Comparison of ENCODE assay signal across 36 cellular contexts in the genomic region with DNA sequence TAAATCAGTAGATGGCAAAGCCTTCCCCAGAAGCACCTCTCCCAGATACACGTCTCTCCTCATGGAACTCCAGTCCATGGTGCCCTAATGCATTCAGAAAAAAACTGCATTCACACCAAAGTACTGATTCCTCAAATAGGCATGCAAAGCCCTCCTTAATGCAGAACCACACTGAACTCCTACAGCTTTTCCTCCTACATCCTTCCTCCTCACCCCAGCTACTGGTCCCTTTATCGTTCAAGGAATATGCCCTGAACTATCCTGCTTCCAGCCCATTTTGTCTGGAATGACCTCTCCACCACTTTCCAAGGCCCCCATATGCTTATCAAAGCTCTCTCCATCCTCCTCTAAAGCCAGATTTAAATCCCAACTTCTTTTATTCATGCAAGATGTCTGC.
"Had no signal": no experiment of that assay in that cellular context is flagged by ENCODE, and none has a peak within 500 bp of the region (broad histone marks: within the 10 kb centered on the region; RNA-seq: fewer than 3 reads in every experiment).

No MANE protein-coding gene starts in this region.

- H3K9me3 ChIP-seq: adrenal gland, ascending aorta had no signal

- H3K27ac ChIP-seq: adrenal gland, ascending aorta, cardiac muscle cell had no signal

- H3K27ac Mint-ChIP-seq: activated CD4-positive, alpha-beta memory T cell treated with anti-CD3 and anti-CD28 coated beads, Interleukin-2, amount 10 ng/mL, durations not matched to agents 7 days and 5 days; activated CD4-positive, alpha-beta T cell treated with anti-CD3 and anti-CD28 coated beads for 36 hours; activated CD4-positive, alpha-beta T cell treated with anti-CD3 and anti-CD28 coated beads, Interleukin-2, amount 10 ng/mL, durations not matched to agents 7 days and 5 days; activated CD8-positive, alpha-beta memory T cell treated with anti-CD3 and anti-CD28 coated beads, Interleukin-2, amount 10 ng/mL, durations not matched to agents 7 days and 5 days; activated CD8-positive, alpha-beta T cell treated with anti-CD3 and anti-CD28 coated beads, Interleukin-2, amount 10 ng/mL, durations not matched to agents 7 days and 5 days; activated naive CD4-positive, alpha-beta T cell treated with anti-CD3 and anti-CD28 coated beads, Interleukin-2, amount 50 U/mL, for 72 hours; activated naive CD8-positive, alpha-beta T cell treated with anti-CD3 and anti-CD28 coated beads for 36 hours; activated T-cell treated with anti-CD3 and anti-CD28 coated beads, Interleukin-2, amount 50 U/mL, for 24 hours; activated T-helper 2 cell treated with anti-CD3 and anti-CD28 coated beads, Interferon-gamma antibody, Interleukin-2, Interleukin-4, amounts not matched to agents 10 μg/mL and 5 μg/mL and 100 μg/mL, durations not matched to agents 14 hours and 24 hours and 36 hours; brain; T-helper 1 cell treated with Interleukin-12 subunit alpha and Interleukin-12 subunit beta and Interleukin-4 antibody, amounts not matched to agents 30 μg/mL and 1 μg/mL, for 36 hours; T-helper 2 cell treated with Interferon-gamma antibody and Interleukin-4, amounts not matched to agents 5 μg/mL and 100 μg/mL, for 36 hours; WTC11 had no signal

- DNase-seq: activated CD4-positive, alpha-beta memory T cell treated with anti-CD3 and anti-CD28 coated beads, Interleukin-2, amount 10 ng/mL, durations not matched to agents 7 days and 5 days; activated CD4-positive, alpha-beta T cell treated with anti-CD3 and anti-CD28 coated beads for 1 hour; activated CD4-positive, alpha-beta T cell treated with anti-CD3 and anti-CD28 coated beads for 36 hours; activated CD4-positive, alpha-beta T cell treated with anti-CD3 and anti-CD28 coated beads for 48 hours; activated CD4-positive, alpha-beta T cell treated with anti-CD3 and anti-CD28 coated beads, Interleukin-2, amount 10 ng/mL, durations not matched to agents 7 days and 5 days; activated CD4-positive, alpha-beta T cell treated with anti-CD3 and anti-CD28 coated beads, Interleukin-2, amount 50 U/mL, for 48 hours; activated CD4-positive, CD25-positive, alpha-beta regulatory T cell; activated CD8-positive, alpha-beta memory T cell treated with anti-CD3 and anti-CD28 coated beads for 24 hours; activated CD8-positive, alpha-beta memory T cell treated with anti-CD3 and anti-CD28 coated beads, Interleukin-2, amount 10 ng/mL, durations not matched to agents 7 days and 5 days; activated CD8-positive, alpha-beta memory T cell treated with anti-CD3 and anti-CD28 coated beads, Interleukin-2, amount 50 U/mL, for 48 hours; activated CD8-positive, alpha-beta T cell treated with anti-CD3 and anti-CD28 coated beads, Interleukin-2, amount 10 ng/mL, durations not matched to agents 7 days and 5 days; activated effector memory CD4-positive, alpha-beta T cell treated with Interleukin-2 at 50 U/mL for 16 hours; activated gamma-delta T cell; activated naive CD4-positive, alpha-beta T cell treated with anti-CD3 and anti-CD28 coated beads, Interleukin-2, amount 50 U/mL, for 16 hours; activated naive CD4-positive, alpha-beta T cell treated with Interleukin-2 at 50 U/mL for 16 hours; activated naive CD8-positive, alpha-beta T cell treated with anti-CD3 and anti-CD28 coated beads for 36 hours; activated T-cell treated with anti-CD3 and anti-CD28 coated beads, Interleukin-2, amount 50 U/mL, for 24 hours; activated T-cell treated with anti-CD3 and anti-CD28 coated beads, Interleukin-2, amount 50 U/mL, for 48 hours; adrenal gland; amygdala; anterior cingulate cortex; caudate nucleus; T-helper 2 cell; T-helper 9 cell had no signal

- FAIRE-seq: bronchial epithelial cell, colon, TTC549 had no signal

- H3K36me3 Mint-ChIP-seq: activated CD8-positive, alpha-beta memory T cell treated with anti-CD3 and anti-CD28 coated beads, Interleukin-2, amount 10 ng/mL, durations not matched to agents 7 days and 5 days; activated naive CD4-positive, alpha-beta T cell treated with anti-CD3 and anti-CD28 coated beads, Interleukin-2, amount 50 U/mL, for 72 hours; activated naive CD8-positive, alpha-beta T cell treated with anti-CD3 and anti-CD28 coated beads for 36 hours; brain; WTC11 had no signal

- H3K4me1 Mint-ChIP-seq: activated CD4-positive, alpha-beta memory T cell treated with anti-CD3 and anti-CD28 coated beads, Interleukin-2, amount 10 ng/mL, durations not matched to agents 7 days and 5 days; activated CD4-positive, alpha-beta T cell treated with anti-CD3 and anti-CD28 coated beads for 36 hours; activated CD4-positive, alpha-beta T cell treated with anti-CD3 and anti-CD28 coated beads, Interleukin-2, amount 10 ng/mL, durations not matched to agents 7 days and 5 days; activated CD8-positive, alpha-beta memory T cell treated with anti-CD3 and anti-CD28 coated beads, Interleukin-2, amount 10 ng/mL, durations not matched to agents 7 days and 5 days; activated naive CD8-positive, alpha-beta T cell treated with anti-CD3 and anti-CD28 coated beads for 36 hours; central memory CD8-positive, alpha-beta T cell had no signal

- H3K4me1 ChIP-seq: adrenal gland, ascending aorta had no signal

- H3K4me3 ChIP-seq: adrenal gland, ascending aorta, cardiac muscle cell had no signal

- H3K27me3 ChIP-seq: ascending aorta had no signal

- H3K27me3 Mint-ChIP-seq: activated CD8-positive, alpha-beta memory T cell treated with anti-CD3 and anti-CD28 coated beads, Interleukin-2, amount 10 ng/mL, durations not matched to agents 7 days and 5 days had no signal

- H3K9me3 Mint-ChIP-seq: activated CD4-positive, alpha-beta memory T cell treated with anti-CD3 and anti-CD28 coated beads, Interleukin-2, amount 10 ng/mL, durations not matched to agents 7 days and 5 days; activated CD4-positive, alpha-beta T cell treated with anti-CD3 and anti-CD28 coated beads, Interleukin-2, amount 10 ng/mL, durations not matched to agents 7 days and 5 days; activated naive CD4-positive, alpha-beta T cell treated with anti-CD3 and anti-CD28 coated beads, Interleukin-2, amount 50 U/mL, for 72 hours; activated naive CD8-positive, alpha-beta T cell treated with anti-CD3 and anti-CD28 coated beads for 36 hours; activated T-cell treated with anti-CD3 and anti-CD28 coated beads, Interleukin-2, amount 50 U/mL, for 24 hours; activated T-helper 2 cell treated with anti-CD3 and anti-CD28 coated beads, Interferon-gamma antibody, Interleukin-2, Interleukin-4, amounts not matched to agents 10 μg/mL and 5 μg/mL and 100 μg/mL, durations not matched to agents 14 hours and 24 hours and 36 hours; brain; central memory CD8-positive, alpha-beta T cell; T-helper 1 cell treated with Interleukin-12 subunit alpha and Interleukin-12 subunit beta and Interleukin-4 antibody, amounts not matched to agents 30 μg/mL and 1 μg/mL, for 36 hours; T-helper 2 cell treated with Interferon-gamma antibody and Interleukin-4, amounts not matched to agents 5 μg/mL and 100 μg/mL, for 36 hours; WTC11 had no signal

- H3K4me3 Mint-ChIP-seq: activated CD4-positive, alpha-beta memory T cell treated with anti-CD3 and anti-CD28 coated beads, Interleukin-2, amount 10 ng/mL, durations not matched to agents 7 days and 5 days; activated CD4-positive, alpha-beta T cell treated with anti-CD3 and anti-CD28 coated beads for 36 hours; activated CD4-positive, alpha-beta T cell treated with anti-CD3 and anti-CD28 coated beads, Interleukin-2, amount 10 ng/mL, durations not matched to agents 7 days and 5 days; activated CD8-positive, alpha-beta memory T cell treated with anti-CD3 and anti-CD28 coated beads, Interleukin-2, amount 10 ng/mL, durations not matched to agents 7 days and 5 days; activated CD8-positive, alpha-beta T cell treated with anti-CD3 and anti-CD28 coated beads, Interleukin-2, amount 10 ng/mL, durations not matched to agents 7 days and 5 days; activated naive CD8-positive, alpha-beta T cell treated with anti-CD3 and anti-CD28 coated beads for 36 hours; activated T-cell treated with anti-CD3 and anti-CD28 coated beads, Interleukin-2, amount 50 U/mL, for 24 hours; brain; central memory CD8-positive, alpha-beta T cell; T-helper 1 cell treated with Interleukin-12 subunit alpha and Interleukin-12 subunit beta and Interleukin-4 antibody, amounts not matched to agents 30 μg/mL and 1 μg/mL, for 36 hours; T-helper 2 cell treated with Interferon-gamma antibody and Interleukin-4, amounts not matched to agents 5 μg/mL and 100 μg/mL, for 36 hours; WTC11 had no signal

- H3K36me3 ChIP-seq: adrenal gland, ascending aorta, cardiac muscle cell had no signal
